ENCODE assay signal across 1 cellular context in genomic region chr17:19975601-19976000, GRCh38.
TF ChIP-seq lines count a peak whose summit lies in the region.

No MANE protein-coding gene starts in this region.

TF ChIP-seq in HepG2, 621 proteins besides CTCF, POLR2A, EP300 and RAD21:
- TF ChIP-seq CEBPB (IDR thresholded peaks at IDR 0.05; ENCODE audit: borderline replicate concordance, low read depth, low read length) (peak; percentile 55), CEBPG (CRISPR knock-in tag; IDR thresholded peaks at IDR 0.05) (peak; percentile 38), ZNF160 (CRISPR knock-in tag; IDR thresholded peaks at IDR 0.05) (no peak), ZNF652 (CRISPR knock-in tag; IDR thresholded peaks at IDR 0.05; ENCODE audit: borderline replicate concordance, low read depth) (peak; percentile 56; the same call in 1 of the 2 replicates), ZNF709 (CRISPR knock-in tag; IDR thresholded peaks at IDR 0.05) (no peak), PATZ1 (CRISPR knock-in tag; IDR thresholded peaks at IDR 0.05) (peak; percentile 39; the same call in 1 of the 2 replicates)
